In the genomic region with DNA sequence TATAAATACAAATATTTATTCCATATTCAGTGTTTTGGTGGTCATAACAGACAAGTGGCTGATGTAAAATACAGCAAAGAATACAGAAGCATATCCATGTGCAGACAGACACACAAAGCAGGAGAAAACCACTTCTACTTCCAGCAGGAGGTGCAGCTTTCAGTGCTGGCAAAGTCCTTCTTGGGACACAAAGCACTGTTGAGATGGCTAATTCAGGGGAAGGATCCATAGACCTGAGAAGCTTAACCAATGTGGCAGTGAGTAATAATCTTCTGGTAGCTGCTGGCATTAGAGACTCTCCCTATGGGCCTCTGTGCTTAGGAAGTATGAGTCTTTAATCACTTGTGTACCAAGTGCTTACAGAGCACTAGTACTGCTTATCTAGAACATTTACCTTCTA, we compare ENCODE assay signal across 1 cellular context.
TF ChIP-seq lines count a peak whose summit lies in the region.

No MANE protein-coding gene starts in this region.

TF ChIP-seq in H1, 55 proteins besides CTCF, POLR2A, EP300 and RAD21:
- TF ChIP-seq ZNF274 (IDR thresholded peaks at IDR 0.05; ENCODE audit: borderline replicate concordance, extremely low read depth, low read length) = no peak
